Comparison of ENCODE assay signal across 8 cellular contexts in the genomic region with DNA sequence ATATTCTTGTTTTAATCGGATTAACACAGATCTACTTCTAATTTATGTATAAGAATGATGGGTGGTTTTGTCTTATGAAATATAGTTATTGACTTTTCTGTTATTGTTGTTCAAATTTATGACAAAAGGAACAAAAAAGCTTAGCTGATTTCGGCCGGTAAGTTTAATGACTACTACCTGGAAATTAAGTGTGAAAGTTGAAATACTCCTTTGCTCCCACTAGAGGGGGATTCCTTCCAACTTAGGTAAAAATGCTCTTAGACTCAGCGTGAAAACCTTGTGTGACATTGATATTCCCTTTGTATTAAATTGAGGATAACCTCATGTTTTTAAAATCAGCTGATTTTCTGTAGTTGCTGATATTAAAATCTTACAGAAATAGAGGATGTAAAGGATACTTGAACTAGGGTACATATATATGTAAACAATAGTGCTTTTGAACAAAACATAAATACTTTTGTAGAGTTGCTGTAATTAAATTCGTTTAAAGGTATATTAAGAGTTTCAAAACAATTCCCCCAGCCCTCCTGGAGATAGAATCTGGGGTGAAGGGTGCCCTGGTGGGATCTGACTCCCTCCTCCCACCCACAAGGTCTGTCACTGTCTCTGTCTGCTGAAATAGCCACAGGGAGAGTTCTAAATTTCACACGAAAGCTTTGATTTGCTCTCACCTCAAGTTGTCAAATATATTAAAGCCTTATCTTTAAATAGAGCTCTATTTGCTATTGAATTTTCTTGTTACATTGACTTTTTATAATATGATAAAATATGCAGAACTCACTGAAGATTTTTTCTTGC.
DNase-seq lines count a peak whose midpoint lies in the region; ATAC-seq and TF ChIP-seq lines count a peak whose summit lies in the region.

No MANE protein-coding gene starts in this region.

- peak overlapping the region in 1 of 2 donors; percentile 94 for H3K27ac Mint-ChIP-seq in activated naive CD4-positive, alpha-beta T cell treated with anti-CD3 and anti-CD28 coated beads, Interleukin-2, amount 50 U/mL, for 72 hours
- no peak overlapping the region for H3K27ac Mint-ChIP-seq in stimulated activated naive B cell treated with anti-CD40 and anti-IgM and Interleukin-4, amounts not matched to agents 10 μg/mL and 1 μg/mL and 100 μg/mL, for 72 hours

- no peak overlapping the region for H3K4me3 ChIP-seq in right cardiac atrium (ENCODE audit: low read length)

- H3K9me3 ChIP-seq in right cardiac atrium (ENCODE audit: control insufficient read depth, low read length): no peaks in the 10 kb centered on the region

- H3K27me3 ChIP-seq in right cardiac atrium (ENCODE audit: control insufficient read depth, insufficient read depth): no peaks in the 10 kb centered on the region

- no peaks in the 10 kb centered on the region for H3K9me3 Mint-ChIP-seq in activated naive CD4-positive, alpha-beta T cell treated with anti-CD3 and anti-CD28 coated beads, Interleukin-2, amount 50 U/mL, for 72 hours
- no peaks in the 10 kb centered on the region for H3K9me3 Mint-ChIP-seq in stimulated activated naive B cell treated with anti-CD40 and anti-IgM and Interleukin-4, amounts not matched to agents 10 μg/mL and 1 μg/mL and 100 μg/mL, for 72 hours

- in situ Hi-C loops in GM13977 (cut with MboI; ENCODE audit: low pct_unique_long_range_greater_than_20kb, low sequenced_read_pairs, unreplicated experiment): no loop called here

- ATAC-seq in activated naive CD4-positive, alpha-beta T cell treated with anti-CD3 and anti-CD28 coated beads, Interleukin-2, amount 50 U/mL, for 72 hours: peak; percentile 50 to 62
- peak; percentile 30 to 67 for ATAC-seq in right cardiac atrium
- peak; percentile 64 to 65 for ATAC-seq in stimulated activated naive B cell treated with anti-CD40 and anti-IgM and Interleukin-4, amounts not matched to agents 10 μg/mL and 1 μg/mL and 100 μg/mL, for 72 hours (replicated peaks)

- H3K27ac ChIP-seq in right cardiac atrium (ENCODE audit: low read length): no peak overlapping the region

- H3K4me1 Mint-ChIP-seq in stimulated activated naive B cell treated with anti-CD40 and anti-IgM and Interleukin-4, amounts not matched to agents 10 μg/mL and 1 μg/mL and 100 μg/mL, for 72 hours: peaks cover 14 to 27% of the 10 kb centered on the region in 2 donors

- 31% methylated on average over 6 of the region's 6 CpGs for WGBS in right cardiac atrium

- DNase-seq in AG09319 (ENCODE audit: extremely low read depth, low read depth) (no peak), GM13977 (ENCODE audit: low spot score) (peak; percentile 51), NCI-H2196 (lab: John Stamatoyannopoulos, UW; ENCODE audit: unreplicated experiment) (peak; percentile 13), right cardiac atrium (no peak), activated gamma-delta T cell treated with Interleukin-2 at 50 U/mL for 16 hours (no peak), foreskin melanocyte (no peak)
- DNase-seq in activated naive CD4-positive, alpha-beta T cell treated with anti-CD3 and anti-CD28 coated beads, Interleukin-2, amount 50 U/mL, for 72 hours (ENCODE audit: low spot score in 2 of 2): no peak
- no peak for DNase-seq in stimulated activated naive B cell treated with anti-CD40 and anti-IgM and Interleukin-4, amounts not matched to agents 10 μg/mL and 1 μg/mL and 100 μg/mL, for 72 hours

- intact Hi-C loops in right cardiac atrium (cut with DNase I): loop anchor here in 3 of 4 donors (5.0 to 10.0 kb wide), 3 partner anchors 148 to 240 kb away; no protein-coding TSS in a partner anchor

- peaks cover 9% of the 10 kb centered on the region for H3K4me1 ChIP-seq in right cardiac atrium (ENCODE audit: control insufficient read depth, insufficient read depth, low read length)

- peak overlapping the region in 1 of 2 donors; percentile 55 for H3K4me3 Mint-ChIP-seq in stimulated activated naive B cell treated with anti-CD40 and anti-IgM and Interleukin-4, amounts not matched to agents 10 μg/mL and 1 μg/mL and 100 μg/mL, for 72 hours

- no peaks in the 10 kb centered on the region for H3K27me3 Mint-ChIP-seq in stimulated activated naive B cell treated with anti-CD40 and anti-IgM and Interleukin-4, amounts not matched to agents 10 μg/mL and 1 μg/mL and 100 μg/mL, for 72 hours

- H3K36me3 Mint-ChIP-seq in activated naive CD4-positive, alpha-beta T cell treated with anti-CD3 and anti-CD28 coated beads, Interleukin-2, amount 50 U/mL, for 72 hours: peaks cover 0 to 9% of the 10 kb centered on the region in 2 donors
- H3K36me3 Mint-ChIP-seq in stimulated activated naive B cell treated with anti-CD40 and anti-IgM and Interleukin-4, amounts not matched to agents 10 μg/mL and 1 μg/mL and 100 μg/mL, for 72 hours: peaks cover 6 to 8% of the 10 kb centered on the region in 2 donors

- peak; percentile 66 for TF ChIP-seq CTCF in AG09319 (IDR thresholded peaks at IDR 0.05; ENCODE audit: low read depth, low read length)
- TF ChIP-seq CTCF in GM13977 (IDR thresholded peaks at IDR 0.05; ENCODE audit: extremely low read depth, insufficient read depth, missing control alignments): peak; percentile 56

Comparison
In these comparisons a context has a peak if more than half of its experiments do, and no peak if none do; other contexts are left out.
1. DNase-seq: peak in GM13977 (single experiment) and NCI-H2196 (single experiment); none in AG09319 (single experiment), activated naive CD4-positive, alpha-beta T cell treated with anti-CD3 and anti-CD28 coated beads, Interleukin-2, amount 50 U/mL, for 72 hours (0 of 2), right cardiac atrium (0 of 3), stimulated activated naive B cell treated with anti-CD40 and anti-IgM and Interleukin-4, amounts not matched to agents 10 μg/mL and 1 μg/mL and 100 μg/mL, for 72 hours (single experiment), activated gamma-delta T cell treated with Interleukin-2 at 50 U/mL for 16 hours (single experiment) and foreskin melanocyte (single experiment).
2. Peak in every context shown above with its lines, with median percentiles within 50 percentile points of each other: ATAC-seq.